8 cellular contexts compared by ENCODE assay signal in genomic region chr18:44680271-44681038, GRCh38. TPM values are rescaled to one million over a fixed set of nuclear protein-coding genes. Genes with fewer than 3 reads are reported as not detected.
DNase-seq lines count a peak whose midpoint lies in the region; ATAC-seq and TF ChIP-seq lines count a peak whose summit lies in the region.

Gene SETBP1, plus strand, starts transcription at chr18:44680888. Its CDS starts 20,459 bp downstream, at chr18:44701347.

- H3K4me3 ChIP-seq in mesodermal cell (ENCODE audit: extremely low read depth, insufficient read depth, low read length, poor library complexity, severe bottlenecking) = peak within 1 kb of the TSS; percentile 65

- peaks cover 31% of the 10 kb centered on the region for H3K27me3 Mint-ChIP-seq in activated CD4-positive, alpha-beta memory T cell treated with anti-CD3 and anti-CD28 coated beads, Interleukin-2, amount 10 ng/mL, durations not matched to agents 7 days and 5 days
- no peaks in the 10 kb centered on the region for H3K27me3 Mint-ChIP-seq in stimulated activated naive B cell treated with anti-CD40 and anti-IgM and Interleukin-4, amounts not matched to agents 10 μg/mL and 1 μg/mL and 100 μg/mL, for 72 hours

- peak; percentile 67 for DNase-seq in AG20443 (ENCODE audit: low spot score)
- DNase-seq in NCI-H2029 treated with DMSO at 0.1 percent for 48 hours (lab: John Stamatoyannopoulos, UW) = peak; percentile 31
- peak; percentile 48 for DNase-seq in activated CD4-positive, alpha-beta memory T cell treated with anti-CD3 and anti-CD28 coated beads, Interleukin-2, amount 10 ng/mL, durations not matched to agents 7 days and 5 days
- DNase-seq in epithelial cell of prostate (ENCODE audit: low read depth, low spot score) = no peak
- DNase-seq in stimulated activated naive B cell treated with anti-CD40 and anti-IgM and Interleukin-4, amounts not matched to agents 10 μg/mL and 1 μg/mL and 100 μg/mL, for 72 hours = peak; percentile 71

- H3K4me1 ChIP-seq in mesodermal cell (ENCODE audit: control insufficient read depth, insufficient read depth, low read length, poor library complexity, severe bottlenecking) = peaks cover 21% of the 10 kb centered on the region

- ATAC-seq in stimulated activated naive B cell treated with anti-CD40 and anti-IgM and Interleukin-4, amounts not matched to agents 10 μg/mL and 1 μg/mL and 100 μg/mL, for 72 hours (replicated peaks) = peak; percentile 38 to 48
- ATAC-seq in GM21529 (IDR thresholded peaks at IDR 0.05; ENCODE audit: unreplicated experiment) = no peak

- H3K27ac ChIP-seq in epithelial cell of prostate (peak within 1 kb of the TSS; percentile 87), mesodermal cell (ENCODE audit: low read depth, low read length, severe bottlenecking) (peak within 1 kb of the TSS; percentile 81)

- CTCF ChIA-PET in activated CD4-positive, alpha-beta memory T cell treated with anti-CD3 and anti-CD28 coated beads, Interleukin-2, amount 10 ng/mL, durations not matched to agents 7 days and 5 days (lab: Charles Lee) = interaction anchor here (0.8 to 2.0 kb wide), 6 partner anchors 43 to 530 kb away, joined by 3 to 10 read pairs (median 4); no protein-coding TSS in a partner anchor

- no peak within 1 kb of the TSS for H3K4me3 Mint-ChIP-seq in activated CD4-positive, alpha-beta memory T cell treated with anti-CD3 and anti-CD28 coated beads, Interleukin-2, amount 10 ng/mL, durations not matched to agents 7 days and 5 days
- H3K4me3 Mint-ChIP-seq in stimulated activated naive B cell treated with anti-CD40 and anti-IgM and Interleukin-4, amounts not matched to agents 10 μg/mL and 1 μg/mL and 100 μg/mL, for 72 hours = no peak within 1 kb of the TSS

- no peaks in the 10 kb centered on the region for H3K9me3 Mint-ChIP-seq in activated CD4-positive, alpha-beta memory T cell treated with anti-CD3 and anti-CD28 coated beads, Interleukin-2, amount 10 ng/mL, durations not matched to agents 7 days and 5 days
- H3K9me3 Mint-ChIP-seq in stimulated activated naive B cell treated with anti-CD40 and anti-IgM and Interleukin-4, amounts not matched to agents 10 μg/mL and 1 μg/mL and 100 μg/mL, for 72 hours = no peaks in the 10 kb centered on the region

- peaks cover 17% of the 10 kb centered on the region for H3K4me1 Mint-ChIP-seq in activated CD4-positive, alpha-beta memory T cell treated with anti-CD3 and anti-CD28 coated beads, Interleukin-2, amount 10 ng/mL, durations not matched to agents 7 days and 5 days
- peaks cover 20 to 24% of the 10 kb centered on the region in 2 donors for H3K4me1 Mint-ChIP-seq in stimulated activated naive B cell treated with anti-CD40 and anti-IgM and Interleukin-4, amounts not matched to agents 10 μg/mL and 1 μg/mL and 100 μg/mL, for 72 hours

- no peaks in the 10 kb centered on the region for H3K36me3 Mint-ChIP-seq in activated CD4-positive, alpha-beta memory T cell treated with anti-CD3 and anti-CD28 coated beads, Interleukin-2, amount 10 ng/mL, durations not matched to agents 7 days and 5 days (ENCODE audit: low read depth)
- H3K36me3 Mint-ChIP-seq in stimulated activated naive B cell treated with anti-CD40 and anti-IgM and Interleukin-4, amounts not matched to agents 10 μg/mL and 1 μg/mL and 100 μg/mL, for 72 hours = peaks cover 11 to 17% of the 10 kb centered on the region in 2 donors

- 0% methylated on average over 30 to 35 of the region's 65 CpGs for WGBS in mesodermal cell (ENCODE audit: insufficient coverage in 2 of 2), 2 experiments

- peak; percentile 19 for TF ChIP-seq POLR2A in GM19193 (IDR thresholded peaks at IDR 0.05; ENCODE audit: extremely low read depth, insufficient read depth, insufficient read length)

- H3K36me3 ChIP-seq in mesodermal cell (ENCODE audit: control insufficient read depth, insufficient read depth, low read length) = no peaks in the 10 kb centered on the region

- H3K27ac Mint-ChIP-seq in activated CD4-positive, alpha-beta memory T cell treated with anti-CD3 and anti-CD28 coated beads, Interleukin-2, amount 10 ng/mL, durations not matched to agents 7 days and 5 days = peak within 1 kb of the TSS; percentile 65
- peak within 1 kb of the TSS; percentile 94 for H3K27ac Mint-ChIP-seq in stimulated activated naive B cell treated with anti-CD40 and anti-IgM and Interleukin-4, amounts not matched to agents 10 μg/mL and 1 μg/mL and 100 μg/mL, for 72 hours

- POLR2A ChIA-PET in activated CD4-positive, alpha-beta memory T cell treated with anti-CD3 and anti-CD28 coated beads, Interleukin-2, amount 10 ng/mL, durations not matched to agents 7 days and 5 days (lab: Charles Lee) = interaction anchor here (0.7 to 3.2 kb wide), 10 partner anchors 10 to 425 kb away, joined by 3 to 43 read pairs (median 4); no protein-coding TSS in a partner anchor

- H3K9me3 ChIP-seq in mesodermal cell (ENCODE audit: control insufficient read depth, low read length) = no peaks in the 10 kb centered on the region

RNA-seq across cellular contexts. Expression of gene SETBP1, which starts in this region (rescaled TPM):
- total RNA-seq in activated CD4-positive, alpha-beta memory T cell treated with anti-CD3 and anti-CD28 coated beads, Interleukin-2, amount 10 ng/mL, durations not matched to agents 7 days and 5 days = 10 to 100 TPM; 15.8 to 18.2 TPM
- polyA plus RNA-seq in mesodermal cell (2013, experiment 1 of 2) = 10.7 TPM
- polyA plus RNA-seq in mesodermal cell (2013, experiment 2 of 2) = 8.6 TPM
